ENCODE assay signal across 16 cellular contexts in the genomic region with DNA sequence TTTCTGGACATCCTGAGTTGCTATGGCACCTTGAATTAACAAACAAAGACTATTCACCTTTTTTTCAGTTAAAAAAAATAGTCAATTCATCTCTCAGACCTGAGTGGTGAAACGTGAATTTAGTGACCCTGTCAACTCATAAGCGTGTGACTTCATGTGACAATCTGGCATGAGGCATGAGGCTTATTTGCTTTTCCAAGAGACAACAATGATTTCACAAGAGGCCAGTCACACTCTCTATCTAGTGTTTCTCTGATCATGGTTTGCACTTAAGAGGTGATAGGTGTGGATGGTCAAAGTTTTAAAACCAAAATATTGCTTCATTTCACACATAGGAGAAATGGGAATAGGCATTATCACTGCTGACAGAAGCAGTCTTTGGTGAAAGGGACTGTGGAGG.
"Had no signal": no experiment of that assay in that cellular context is flagged by ENCODE, and none has a peak within 500 bp of the region (broad histone marks: within the 10 kb centered on the region; RNA-seq: fewer than 3 reads in every experiment).

No MANE protein-coding gene starts in this region.

- H3K27me3 ChIP-seq: cardiac muscle cell, suprapubic skin, upper lobe of left lung had no signal

- ATAC-seq: activated CD8-positive, alpha-beta T cell treated with anti-CD3 and anti-CD28 coated beads, Interleukin-2, amount 10 ng/mL, durations not matched to agents 7 days and 5 days; left cardiac atrium; stimulated activated naive CD8-positive, alpha-beta T cell treated with anti-CD3 and anti-CD28 coated beads, Interleukin-15, Interleukin-2, amounts not matched to agents 100 U/mL and 50 U/mL, for 24 hours; WTC11 had no signal

- FAIRE-seq: endometrium had no signal

- DNase-seq: activated CD4-positive, alpha-beta T cell treated with anti-CD3 and anti-CD28 coated beads for 48 hours; activated CD8-positive, alpha-beta memory T cell treated with anti-CD3 and anti-CD28 coated beads, Interleukin-2, amount 50 U/mL, for 48 hours; activated CD8-positive, alpha-beta T cell treated with anti-CD3 and anti-CD28 coated beads, Interleukin-2, amount 10 ng/mL, durations not matched to agents 7 days and 5 days; aorta; immature natural killer cell; left cardiac atrium; nephron progenitor cell; stimulated activated CD4-positive, alpha-beta T cell treated with anti-CD3 and anti-CD28 coated beads, Interleukin-4, amount 100 ng/mL, for 1 hour; stimulated activated CD8-positive, alpha-beta memory T cell treated with anti-CD3 and anti-CD28 coated beads, Interleukin-4, amount 100 ng/mL, for 48 hours; stimulated activated naive CD8-positive, alpha-beta T cell treated with anti-CD3 and anti-CD28 coated beads, Interleukin-15, Interleukin-2, amounts not matched to agents 100 U/mL and 50 U/mL, for 24 hours; upper lobe of left lung had no signal

- H3K27ac ChIP-seq: cardiac muscle cell, esophagus muscularis mucosa, suprapubic skin, upper lobe of left lung had no signal

- H3K4me3 ChIP-seq: cardiac muscle cell, esophagus muscularis mucosa, suprapubic skin, upper lobe of left lung had no signal

- H3K36me3 ChIP-seq: cardiac muscle cell, esophagus muscularis mucosa, suprapubic skin, upper lobe of left lung had no signal

- H3K4me1 ChIP-seq: esophagus muscularis mucosa, suprapubic skin, upper lobe of left lung had no signal
